ENCODE assay signal across 29 cellular contexts in genomic region chr17:70797166-70797565, GRCh38.
"Had no signal": no experiment of that assay in that cellular context is flagged by ENCODE, and none has a peak within 500 bp of the region (broad histone marks: within the 10 kb centered on the region; RNA-seq: fewer than 3 reads in every experiment).

No MANE protein-coding gene starts in this region.

- H3K4me2 ChIP-seq: hepatocyte had no signal

- H3K36me3 Mint-ChIP-seq: activated naive CD4-positive, alpha-beta T cell treated with anti-CD3 and anti-CD28 coated beads, Interleukin-2, amount 10 ng/mL, durations not matched to agents 7 days and 5 days; activated naive CD8-positive, alpha-beta T cell treated with anti-CD3 and anti-CD28 coated beads, Interleukin-2, amount 10 ng/mL, durations not matched to agents 7 days and 5 days had no signal

- H3K9me3 Mint-ChIP-seq: activated naive CD8-positive, alpha-beta T cell treated with anti-CD3 and anti-CD28 coated beads, Interleukin-2, amount 10 ng/mL, durations not matched to agents 7 days and 5 days had no signal

- H3K27me3 Mint-ChIP-seq: activated naive CD4-positive, alpha-beta T cell treated with anti-CD3 and anti-CD28 coated beads, Interleukin-2, amount 10 ng/mL, durations not matched to agents 7 days and 5 days; activated naive CD8-positive, alpha-beta T cell treated with anti-CD3 and anti-CD28 coated beads, Interleukin-2, amount 10 ng/mL, durations not matched to agents 7 days and 5 days; activated T-cell treated with anti-CD3 and anti-CD28 coated beads, Interleukin-2, amount 50 U/mL, for 24 hours; central memory CD8-positive, alpha-beta T cell had no signal

- DNase-seq: activated CD4-positive, alpha-beta T cell treated with anti-CD3 and anti-CD28 coated beads for 4 hours; activated CD4-positive, alpha-beta T cell treated with anti-CD3 and anti-CD28 coated beads, Interleukin-2, amount 50 U/mL, for 48 hours; activated CD8-positive, alpha-beta memory T cell treated with anti-CD3 and anti-CD28 coated beads for 24 hours; activated CD8-positive, alpha-beta memory T cell treated with anti-CD3 and anti-CD28 coated beads, Interleukin-2, amount 50 U/mL, for 48 hours; activated gamma-delta T cell; activated naive CD4-positive, alpha-beta T cell treated with anti-CD3 and anti-CD28 coated beads, Interleukin-2, amount 10 ng/mL, durations not matched to agents 7 days and 5 days; activated naive CD8-positive, alpha-beta T cell treated with anti-CD3 and anti-CD28 coated beads, Interleukin-2, amount 10 ng/mL, durations not matched to agents 7 days and 5 days; activated T-cell treated with anti-CD3 and anti-CD28 coated beads, Interleukin-2, amount 50 U/mL, for 24 hours; amniotic stem cell; dermis blood vessel endothelial cell; effector CD8-positive, alpha-beta T cell; esophagus squamous epithelium; left cardiac atrium; left ventricle myocardium superior; mucosa of descending colon; stimulated activated CD4-positive, alpha-beta T cell treated with anti-CD3 and anti-CD28 coated beads, Interleukin-12 subunit alpha, Interleukin-12 subunit beta, amount 100 ng/mL, for 4 hours; stimulated activated CD4-positive, alpha-beta T cell treated with anti-CD3 and anti-CD28 coated beads, Interleukin-4, amount 100 ng/mL, for 1 hour; stimulated activated naive CD8-positive, alpha-beta T cell treated with anti-CD3 and anti-CD28 coated beads, Interleukin-15, Interleukin-2, amounts not matched to agents 100 U/mL and 50 U/mL, for 24 hours; testis; transverse colon had no signal

- ATAC-seq: gastroesophageal sphincter; left cardiac atrium; left ventricle myocardium superior; mucosa of descending colon; sciatic nerve; stimulated activated naive CD8-positive, alpha-beta T cell treated with anti-CD3 and anti-CD28 coated beads, Interleukin-15, Interleukin-2, amounts not matched to agents 100 U/mL and 50 U/mL, for 24 hours had no signal

- H3K4me1 Mint-ChIP-seq: activated naive CD4-positive, alpha-beta T cell treated with anti-CD3 and anti-CD28 coated beads, Interleukin-2, amount 10 ng/mL, durations not matched to agents 7 days and 5 days; activated naive CD8-positive, alpha-beta T cell treated with anti-CD3 and anti-CD28 coated beads, Interleukin-2, amount 10 ng/mL, durations not matched to agents 7 days and 5 days; central memory CD8-positive, alpha-beta T cell had no signal

- H2AFZ ChIP-seq: hepatocyte had no signal

- H3K27ac Mint-ChIP-seq: activated naive CD4-positive, alpha-beta T cell treated with anti-CD3 and anti-CD28 coated beads, Interleukin-2, amount 10 ng/mL, durations not matched to agents 7 days and 5 days; activated naive CD8-positive, alpha-beta T cell treated with anti-CD3 and anti-CD28 coated beads, Interleukin-2, amount 10 ng/mL, durations not matched to agents 7 days and 5 days; activated T-cell treated with anti-CD3 and anti-CD28 coated beads, Interleukin-2, amount 50 U/mL, for 24 hours; nephron; progenitor cell of endocrine pancreas had no signal

- H3K4me3 Mint-ChIP-seq: activated naive CD4-positive, alpha-beta T cell treated with anti-CD3 and anti-CD28 coated beads, Interleukin-2, amount 10 ng/mL, durations not matched to agents 7 days and 5 days; activated naive CD8-positive, alpha-beta T cell treated with anti-CD3 and anti-CD28 coated beads, Interleukin-2, amount 10 ng/mL, durations not matched to agents 7 days and 5 days; activated T-cell treated with anti-CD3 and anti-CD28 coated beads, Interleukin-2, amount 50 U/mL, for 24 hours; central memory CD8-positive, alpha-beta T cell; nephron had no signal

- H3K27me3 ChIP-seq: breast epithelium, esophagus squamous epithelium, gastroesophageal sphincter, hepatocyte, testis, transverse colon had no signal

- H3K9me3 ChIP-seq: breast epithelium, esophagus squamous epithelium, gastroesophageal sphincter, mucosa of descending colon, testis, transverse colon had no signal

- H3K36me3 ChIP-seq: breast epithelium, esophagus squamous epithelium, gastroesophageal sphincter, transverse colon had no signal

- H3K27ac ChIP-seq: breast epithelium, epithelial cell of prostate, esophagus squamous epithelium, gastroesophageal sphincter, hepatocyte, skin epidermis, testis, transverse colon had no signal

- H3K4me3 ChIP-seq: breast epithelium, esophagus squamous epithelium, gastroesophageal sphincter, hepatocyte, mucosa of descending colon, skin epidermis, testis, transverse colon had no signal

- H3K4me1 ChIP-seq: breast epithelium, esophagus squamous epithelium, gastroesophageal sphincter, testis, transverse colon had no signal
